In the genomic region with DNA sequence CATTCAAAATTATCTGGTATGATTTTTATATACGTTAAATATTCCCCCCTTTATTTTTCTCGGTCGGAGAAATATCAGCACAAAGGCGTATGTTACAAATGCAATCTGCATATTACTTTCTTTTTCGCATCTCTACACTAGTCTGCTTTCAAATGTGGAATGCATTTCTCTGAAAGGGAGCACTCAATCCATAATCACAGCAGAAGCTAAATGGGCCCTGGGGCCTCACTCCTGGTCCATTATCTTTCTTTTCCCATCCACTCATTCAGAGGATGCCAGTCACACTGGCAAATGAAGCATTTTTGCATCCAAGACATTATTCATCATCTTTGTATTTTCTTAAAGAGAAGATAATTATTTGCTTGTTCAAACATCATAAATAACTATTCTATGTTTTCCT, we compare ENCODE assay signal across 1 cellular context.
TF ChIP-seq lines count a peak whose summit lies in the region.

No MANE protein-coding gene starts in this region.

TF ChIP-seq in neural cell, 6 proteins besides CTCF, POLR2A, EP300 and RAD21 (continued from another document):
- TF ChIP-seq, protein P1, sequence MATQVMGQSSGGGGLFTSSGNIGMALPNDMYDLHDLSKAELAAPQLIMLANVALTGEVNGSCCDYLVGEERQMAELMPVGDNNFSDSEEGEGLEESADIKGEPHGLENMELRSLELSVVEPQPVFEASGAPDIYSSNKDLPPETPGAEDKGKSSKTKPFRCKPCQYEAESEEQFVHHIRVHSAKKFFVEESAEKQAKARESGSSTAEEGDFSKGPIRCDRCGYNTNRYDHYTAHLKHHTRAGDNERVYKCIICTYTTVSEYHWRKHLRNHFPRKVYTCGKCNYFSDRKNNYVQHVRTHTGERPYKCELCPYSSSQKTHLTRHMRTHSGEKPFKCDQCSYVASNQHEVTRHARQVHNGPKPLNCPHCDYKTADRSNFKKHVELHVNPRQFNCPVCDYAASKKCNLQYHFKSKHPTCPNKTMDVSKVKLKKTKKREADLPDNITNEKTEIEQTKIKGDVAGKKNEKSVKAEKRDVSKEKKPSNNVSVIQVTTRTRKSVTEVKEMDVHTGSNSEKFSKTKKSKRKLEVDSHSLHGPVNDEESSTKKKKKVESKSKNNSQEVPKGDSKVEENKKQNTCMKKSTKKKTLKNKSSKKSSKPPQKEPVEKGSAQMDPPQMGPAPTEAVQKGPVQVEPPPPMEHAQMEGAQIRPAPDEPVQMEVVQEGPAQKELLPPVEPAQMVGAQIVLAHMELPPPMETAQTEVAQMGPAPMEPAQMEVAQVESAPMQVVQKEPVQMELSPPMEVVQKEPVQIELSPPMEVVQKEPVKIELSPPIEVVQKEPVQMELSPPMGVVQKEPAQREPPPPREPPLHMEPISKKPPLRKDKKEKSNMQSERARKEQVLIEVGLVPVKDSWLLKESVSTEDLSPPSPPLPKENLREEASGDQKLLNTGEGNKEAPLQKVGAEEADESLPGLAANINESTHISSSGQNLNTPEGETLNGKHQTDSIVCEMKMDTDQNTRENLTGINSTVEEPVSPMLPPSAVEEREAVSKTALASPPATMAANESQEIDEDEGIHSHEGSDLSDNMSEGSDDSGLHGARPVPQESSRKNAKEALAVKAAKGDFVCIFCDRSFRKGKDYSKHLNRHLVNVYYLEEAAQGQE (IDR thresholded peaks at IDR 0.05; ENCODE audit: borderline replicate concordance), result peak; percentile 60
